20 cellular contexts compared by ENCODE assay signal in genomic region chr2:229486673-229487072, GRCh38.
DNase-seq lines count a peak whose midpoint lies in the region; TF ChIP-seq lines count a peak whose summit lies in the region.
"Had no signal": no experiment of that assay in that cellular context is flagged by ENCODE, and none has a peak within 500 bp of the region (broad histone marks: within the 10 kb centered on the region; RNA-seq: fewer than 3 reads in every experiment).

No MANE protein-coding gene starts in this region.

- H4K20me1 ChIP-seq in SU-DHL-6 (ENCODE audit: low read depth, low read length) = no peaks in the 10 kb centered on the region

- DNase-seq in H7 = peak; percentile 63
- DNase-seq in NCI-H748 (lab: John Stamatoyannopoulos, UW; ENCODE audit: unreplicated experiment) = no peak
- no peak for DNase-seq in DMS53 treated with DMSO at 0.1 percent for 48 hours (lab: John Stamatoyannopoulos, UW; ENCODE audit: unreplicated experiment)
- no peak for DNase-seq in SIG-M5 treated with dmso at 0.1 percent for 504 hours (lab: John Stamatoyannopoulos, UW; ENCODE audit: unreplicated experiment)
- DNase-seq in SIG-M5 (lab: John Stamatoyannopoulos, UW) = no peak
- DNase-seq: BE2C; CD4-positive, alpha-beta memory T cell; GDM1; HFFc6; Kasumi-1; NCI-H1694; NCI-H2081; NCI-H446; NCI-H526; PC-9; RPMI8226; SHP77; SK-N-SH had no signal

- H3K4me3 ChIP-seq in H7 (ENCODE audit: insufficient read depth, low read depth, low read length) (no peak overlapping the region), SU-DHL-6 (ENCODE audit: insufficient read depth, low read length, poor library complexity, severe bottlenecking) (peak overlapping the region; percentile 17), iPS-18a (ENCODE audit: low read length) (peak overlapping the region; percentile 18)
- H3K4me3 ChIP-seq: PC-9 had no signal

- no peaks in the 10 kb centered on the region for H3K79me2 ChIP-seq in SU-DHL-6 (ENCODE audit: insufficient read depth, low read length)

- H3F3A ChIP-seq in SU-DHL-6 (ENCODE audit: insufficient read depth) = peaks cover 4% of the 10 kb centered on the region; the same call in 1 of the 2 replicates

- H3K27ac ChIP-seq in SU-DHL-6 (ENCODE audit: low read depth, low read length) = peak overlapping the region; percentile 95
- H3K27ac ChIP-seq in iPS-18a (ENCODE audit: low read length) = no peak overlapping the region
- H3K27ac ChIP-seq: PC-9 had no signal

- H3K4me2 ChIP-seq in SU-DHL-6 (ENCODE audit: low read depth, low read length, poor library complexity, severe bottlenecking) = peak overlapping the region; percentile 50
- H3K4me2 ChIP-seq: PC-9, SK-N-SH had no signal

- no peak for TF ChIP-seq CTCF in SU-DHL-6 (IDR thresholded peaks at IDR 0.05; ENCODE audit: insufficient read depth, low read length, poor library complexity, severe bottlenecking)

- H3K9me2 ChIP-seq in SU-DHL-6 (replicated peaks; ENCODE audit: insufficient read depth, low read length) = no peaks in the 10 kb centered on the region
- H3K9me2 ChIP-seq: SK-N-SH had no signal

- H3K4me1 ChIP-seq in iPS-18a (ENCODE audit: control insufficient read depth, low read depth, low read length) = peaks cover 15% of the 10 kb centered on the region
- H3K4me1 ChIP-seq: BE2C had no signal

- H3K36me3 ChIP-seq in H7 (replicated peaks; ENCODE audit: control insufficient read depth, insufficient read depth, low read length) (no peaks in the 10 kb centered on the region), SU-DHL-6 (ENCODE audit: low read length) (no peaks in the 10 kb centered on the region), iPS-18a (ENCODE audit: control insufficient read depth, low read depth, low read length) (no peaks in the 10 kb centered on the region)
- H3K36me3 ChIP-seq: BE2C had no signal

- H2AFZ ChIP-seq in SU-DHL-6 (ENCODE audit: low read depth, low read length, severe bottlenecking) = no peak overlapping the region
- H2AFZ ChIP-seq: PC-9 had no signal

- H3K9ac ChIP-seq in SU-DHL-6 (ENCODE audit: low read length) (peak overlapping the region; percentile 40), iPS-18a (ENCODE audit: low read length) (no peak overlapping the region)
- H3K9ac ChIP-seq: SK-N-SH had no signal

- H3K27me3 ChIP-seq in H7 (ENCODE audit: control insufficient read depth, insufficient read depth, low read length) (no peaks in the 10 kb centered on the region), SU-DHL-6 (ENCODE audit: low read length) (no peaks in the 10 kb centered on the region), iPS-18a (ENCODE audit: control insufficient read depth, insufficient read depth, low read length) (no peaks in the 10 kb centered on the region)
- H3K27me3 ChIP-seq: BE2C had no signal

- H3K9me3 ChIP-seq in SU-DHL-6 (ENCODE audit: insufficient read depth, low read length) (no peaks in the 10 kb centered on the region), iPS-18a (ENCODE audit: control insufficient read depth, low read depth, low read length) (no peaks in the 10 kb centered on the region)
- H3K9me3 ChIP-seq: BE2C, SK-N-SH had no signal
